14 cellular contexts compared by ENCODE assay signal in genomic region chr19:18170714-18171255, GRCh38. TPM values are rescaled to one million over a fixed set of nuclear protein-coding genes. Genes with fewer than 3 reads are reported as not detected.
DNase-seq lines count a peak whose midpoint lies in the region; FAIRE-seq and TF ChIP-seq lines count a peak whose summit lies in the region.
"Had no signal": no experiment of that assay in that cellular context is flagged by ENCODE, and none has a peak within 500 bp of the region (broad histone marks: within the 10 kb centered on the region; RNA-seq: fewer than 3 reads in every experiment).

No MANE protein-coding gene starts in this region.

- H3K79me2 ChIP-seq in OCI-LY3 (ENCODE audit: low read length) = peaks cover 32% of the 10 kb centered on the region

- H3K36me3 ChIP-seq in OCI-LY3 (replicated peaks; ENCODE audit: low read depth, low read length) (peaks cover 43% of the 10 kb centered on the region), stomach (peaks cover 34 to 48% (median 44%) of the 10 kb centered on the region in 4 donors)

- no peak for TF ChIP-seq EP300 in stomach (IDR thresholded peaks at IDR 0.05)

- H3K4me1 ChIP-seq in OCI-LY3 (ENCODE audit: low read length) = peaks cover 65% of the 10 kb centered on the region
- H3K4me1 ChIP-seq in stomach = peaks cover 16 to 46% (median 29%) of the 10 kb centered on the region in 4 donors

- H3K27ac ChIP-seq in OCI-LY3 (ENCODE audit: low read length) (peak overlapping the region; percentile 96), layer of hippocampus (ENCODE audit: low read depth, low read length) (peak overlapping the region; percentile 57), stomach (peak overlapping the region; percentile 5 to 89 (median 82))
- H3K27ac ChIP-seq: thyroid gland had no signal

- DNase-seq in GM19239 (ENCODE audit: insufficient read length, low spot score) (no peak), stomach (no peak), NCI-H2081 treated with DMSO at 0.1 percent for 48 hours (lab: John Stamatoyannopoulos, UW) (no peak), inferior parietal cortex (ENCODE audit: extremely low spot score) (no peak), D341Med (ENCODE audit: low spot score) (no peak)
- no peak for DNase-seq in activated CD8-positive, alpha-beta memory T cell treated with anti-CD3 and anti-CD28 coated beads, Interleukin-2, amount 50 U/mL, for 48 hours
- DNase-seq: activated CD4-positive, alpha-beta memory T cell treated with anti-CD3 and anti-CD28 coated beads for 36 hours; GDM1; mesendoderm; NCI-H2081; SHP77 treated with DMSO at 0.1 percent for 48 hours; thyroid gland had no signal

- peak; percentile 95 for FAIRE-seq in GM19239 (lab: Jason Lieb, UNC)

- no peak for TF ChIP-seq CTCF in OCI-LY3 (IDR thresholded peaks at IDR 0.05; ENCODE audit: low read depth, low read length)
- no peak for TF ChIP-seq CTCF in stomach (IDR thresholded peaks at IDR 0.05)

- WGBS in stomach, 5 donors = 58 to 63% (median 62%) methylated on average over 13 to 16 of the region's 16 CpGs

- no peak overlapping the region for H2AFZ ChIP-seq in OCI-LY3 (ENCODE audit: low read depth, low read length)

- peak overlapping the region; percentile 5; the same call in 1 of the 2 replicates for H3K4me3 ChIP-seq in OCI-LY3 (ENCODE audit: low read length)
- H3K4me3 ChIP-seq in stomach = no peak overlapping the region
- H3K4me3 ChIP-seq: thyroid gland had no signal

- intact Hi-C loops in stomach (cut with DNase I; ENCODE audit: low total_unique reads) = no loop called here

- H3K27me3 ChIP-seq in OCI-LY3 (ENCODE audit: low read depth, low read length) (no peaks in the 10 kb centered on the region), layer of hippocampus (ENCODE audit: control insufficient read depth, insufficient read depth, low read length) (no peaks in the 10 kb centered on the region), stomach (no peaks in the 10 kb centered on the region)
- H3K27me3 ChIP-seq: thyroid gland had no signal

- peaks cover 9% of the 10 kb centered on the region for H4K20me1 ChIP-seq in OCI-LY3 (ENCODE audit: insufficient read depth, low read length)

- H3K9me3 ChIP-seq in OCI-LY3 (ENCODE audit: insufficient read depth, low read length) = no peaks in the 10 kb centered on the region
- H3K9me3 ChIP-seq in stomach = no peaks in the 10 kb centered on the region
- H3K9me3 ChIP-seq: thyroid gland had no signal

- no peak for TF ChIP-seq POLR2A in stomach (IDR thresholded peaks at IDR 0.05)

- peak overlapping the region; percentile 42 for H3K4me2 ChIP-seq in OCI-LY3 (ENCODE audit: low read length)

- peak overlapping the region; percentile 36; the same call in 1 of the 2 replicates for H3K9ac ChIP-seq in OCI-LY3 (ENCODE audit: low read length)

RNA-seq across cellular contexts. Expression of gene IFI30, which starts 2.8 kb away (rescaled TPM):
- 100 to 1,000 TPM in 1 of 5 donors, 10 to 100 TPM in 3, not detected in 1; 37.3 to 199 (median 43.9) TPM for total RNA-seq in stomach
- 100 to 1,000 TPM in 1 of 3 donors, 10 to 100 TPM in 2; 53.2 to 103 (median 82.9) TPM for polyA plus RNA-seq in stomach

RNA-seq across cellular contexts. Expression of gene PIK3R2, which starts 17.8 kb away (rescaled TPM):
- total RNA-seq in stomach = 100 to 1,000 TPM in 1 of 5 donors, 10 to 100 TPM in 3, 1 to 10 TPM in 1; 6.6 to 490 (median 22.2) TPM
- polyA plus RNA-seq in stomach = 1 to 10 TPM; 2.0 to 5.5 (median 2.6) TPM

RNA-seq across cellular contexts. Expression of gene MPV17L2, which starts 22.2 kb away (rescaled TPM):
- total RNA-seq in stomach = 100 to 1,000 TPM in 1 of 5 donors, 10 to 100 TPM in 2, 1 to 10 TPM in 2; 5.9 to 200 (median 13.0) TPM
- 10 to 100 TPM; 11.6 to 15.4 (median 13.3) TPM for polyA plus RNA-seq in stomach

RNA-seq across cellular contexts. Expression of gene RAB3A, which starts 33.1 kb away (rescaled TPM):
- 1 to 10 TPM in 3 of 5 donors, under 1 TPM in 1, not detected in 1; 0.87 to 2.2 (median 1.7) TPM for total RNA-seq in stomach
- polyA plus RNA-seq in stomach = 1 to 10 TPM; 1.4 to 2.2 (median 2.0) TPM

RNA-seq across cellular contexts. Expression of gene PDE4C, which starts 55.5 kb away (rescaled TPM):
- 10 to 100 TPM in 3 of 5 donors, 1 to 10 TPM in 1, under 1 TPM in 1; 0.87 to 25.4 (median 11.4) TPM for total RNA-seq in stomach
- polyA plus RNA-seq in stomach = under 1 TPM in 1 of 3 donors, not detected in 2; 0.95 TPM
- total RNA-seq: activated CD4-positive, alpha-beta memory T cell treated with anti-CD3 and anti-CD28 coated beads for 36 hours had no signal
